Comparison of ENCODE assay signal across 21 cellular contexts in the genomic region with DNA sequence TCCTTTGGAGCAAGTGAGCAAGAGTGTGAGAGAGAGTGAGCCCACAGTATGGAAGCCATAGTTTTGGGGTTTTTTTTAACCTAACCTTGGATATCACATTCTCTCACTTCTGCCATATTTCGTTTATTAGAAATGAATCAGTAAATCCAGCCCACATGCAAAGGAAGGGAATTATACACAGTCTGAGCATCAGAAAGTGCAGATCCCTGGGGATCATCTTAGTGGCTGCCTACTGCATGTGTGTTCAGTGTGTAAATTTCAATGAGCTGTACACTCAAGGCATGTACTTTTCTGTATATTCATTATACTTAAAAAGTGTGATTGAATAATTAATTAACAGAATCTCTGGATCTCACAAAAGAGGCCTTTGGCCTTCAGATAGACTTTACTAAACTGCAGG.
"Had no signal": no experiment of that assay in that cellular context is flagged by ENCODE, and none has a peak within 500 bp of the region (broad histone marks: within the 10 kb centered on the region; RNA-seq: fewer than 3 reads in every experiment).

No MANE protein-coding gene starts in this region.

- H3K9me3 ChIP-seq: SJSA1 had no signal

- H3K36me3 ChIP-seq: SJSA1 had no signal

- DNase-seq: KBM-7, MV-4-11, NCI-H1048, NCI-H1105 treated with DMSO at 0.1 percent for 48 hours, NCI-H1417 treated with DMSO at 0.1 percent for 48 hours, NCI-H146, NCI-H1694 treated with DMSO at 0.1 percent for 48 hours, NCI-H1930, NCI-H2081, NCI-H2107, NCI-H226, NCI-H446, NCI-H510A, NCI-H524 treated with DMSO at 0.1 percent for 48 hours, NCI-H69, NCI-H774, Right ventricle myocardium superior, RPMI8226, SIG-M5 had no signal

- H3K27me3 ChIP-seq: SJSA1 had no signal

- H3K4me3 ChIP-seq: SJSA1, SK-N-MC had no signal

- H3K27ac ChIP-seq: SJSA1, SK-N-MC had no signal

- H3K4me1 ChIP-seq: SJSA1 had no signal
